In genomic region chr9:99196484-99196883, GRCh38 we compare ENCODE assay signal across 1 cellular context.
A peak's percentile ranks its signal among the peaks of the same experiment; 100 is the strongest.
TF ChIP-seq lines count a peak whose summit lies in the region.

No MANE protein-coding gene starts in this region.

TF ChIP-seq in K562, 482 proteins besides CTCF, POLR2A, EP300 and RAD21:
- TF ChIP-seq PKNOX1 (IDR thresholded peaks at IDR 0.05): peak; percentile 67; the same call in 1 of the 2 replicates
